9 cellular contexts compared by ENCODE assay signal in the genomic region with DNA sequence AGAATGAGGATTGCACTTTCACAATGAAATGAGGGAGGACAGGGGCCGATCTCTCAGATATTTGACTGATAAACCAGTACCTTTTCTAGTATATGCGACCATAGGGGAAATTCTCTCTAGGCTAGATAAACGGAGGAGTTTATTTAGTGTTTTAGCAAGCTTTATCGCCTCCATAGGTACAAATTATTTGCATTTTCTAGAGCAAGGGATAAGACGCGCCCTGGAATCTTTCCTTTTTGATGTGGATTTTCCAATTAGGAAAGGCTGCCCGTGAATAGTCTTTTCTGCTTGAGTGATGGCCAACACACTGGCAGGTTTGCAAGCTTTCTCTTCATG. TPM values are rescaled to one million over a fixed set of nuclear protein-coding genes. Genes with fewer than 3 reads are reported as not detected.
DNase-seq lines count a peak whose midpoint lies in the region; ATAC-seq, FAIRE-seq and TF ChIP-seq lines count a peak whose summit lies in the region.
"Had no signal": no experiment of that assay in that cellular context is flagged by ENCODE, and none has a peak within 500 bp of the region (broad histone marks: within the 10 kb centered on the region; RNA-seq: fewer than 3 reads in every experiment).

No MANE protein-coding gene starts in this region.

- peak overlapping the region; percentile 91 for H3K4me3 Mint-ChIP-seq in stimulated activated naive CD8-positive, alpha-beta T cell treated with anti-CD3 and anti-CD28 coated beads, Interleukin-15, Interleukin-2, amounts not matched to agents 100 ng/mL and 50 ng/mL, for 24 hours

- SMC1A ChIA-PET in GM12878 (lab: Charles Lee; ENCODE audit: uncharacterized antibody, unreplicated experiment) = interaction anchor here (0.5 to 2.2 kb wide), 12 partner anchors 8 to 222 kb away, joined by 3 to 12 read pairs (median 4); no protein-coding TSS in a partner anchor

- H3K9me3 ChIP-seq in GM12878 (replicated peaks; ENCODE audit: control insufficient read depth, insufficient read depth, low read length) = no peaks in the 10 kb centered on the region
- H3K9me3 ChIP-seq in mesodermal cell (ENCODE audit: control insufficient read depth, low read length) = no peaks in the 10 kb centered on the region
- H3K9me3 ChIP-seq: mucosa of descending colon had no signal

- FAIRE-seq in GM12878 (lab: Jason Lieb, UNC) = no peak

- H3K36me3 ChIP-seq in GM12878 (ENCODE audit: control insufficient read depth in 2 of 2, insufficient read depth in 2 of 2, low read length in 1 of 2) = no peaks in the 10 kb centered on the region
- H3K36me3 ChIP-seq in mesodermal cell (ENCODE audit: control insufficient read depth, insufficient read depth, low read length) = no peaks in the 10 kb centered on the region

- H3K4me1 ChIP-seq in GM12878 (ENCODE audit: control insufficient read depth, insufficient read depth, low read length) (no peaks in the 10 kb centered on the region), mesodermal cell (ENCODE audit: control insufficient read depth, insufficient read depth, low read length, poor library complexity, severe bottlenecking) (no peaks in the 10 kb centered on the region)

- TF ChIP-seq CTCF in GM12878 (IDR thresholded peaks at IDR 0.05 in 2 of 3, conservative IDR thresholded peaks at IDR 0.05 in 1 of 3; ENCODE audit: control insufficient read depth in 2 of 3, extremely low read depth in 1 of 3, insufficient read depth in 1 of 3, low read depth in 3 of 3, low read length in 3 of 3) = no peak

- peak overlapping the region; percentile 99 for H2AFZ ChIP-seq in GM12878 (ENCODE audit: control insufficient read depth, low read depth, low read length)

- RAD21 ChIA-PET in GM12878 (lab: Charles Lee; ENCODE audit: unreplicated experiment) = interaction anchor here (0.6 to 2.6 kb wide), 10 partner anchors 9 to 449 kb away, joined by 3 to 30 read pairs (median 3); partner anchors contain the start of genes PRR11, SKA2 and SMG8

- no TSS peak for BruUV-seq in GM12878 (replicated peaks; lab: Mats Ljungman, UMichigan)

- no peaks in the 10 kb centered on the region for H3K9me3 Mint-ChIP-seq in stimulated activated naive CD8-positive, alpha-beta T cell treated with anti-CD3 and anti-CD28 coated beads, Interleukin-15, Interleukin-2, amounts not matched to agents 100 ng/mL and 50 ng/mL, for 24 hours

- POLR2A ChIA-PET in GM12878 (lab: Charles Lee) = interaction anchor here (0.6 to 1.5 kb wide), 3 partner anchors 9 to 58 kb away, joined by 3 to 16 read pairs (median 3); partner anchors contain the start of gene SMG8

- in situ Hi-C loops in GM12878 (cut with MboI) = no loop called here

- no peak overlapping the region; the same call in 1 of the 2 replicates for H3K9ac ChIP-seq in GM12878 (ENCODE audit: control insufficient read depth, insufficient read depth, low read length)

- no peaks in the 10 kb centered on the region for H3K27me3 ChIP-seq in GM12878 (replicated peaks in 1 of 2; ENCODE audit: control insufficient read depth in 2 of 2, insufficient read depth in 2 of 2, low read length in 1 of 2)

- H3K4me2 ChIP-seq in GM12878 (ENCODE audit: control insufficient read depth, insufficient read depth) = peak overlapping the region; percentile 79

- CTCF ChIA-PET in GM12878 (lab: Yijun Ruan, JAX) = interaction anchor here (0.8 to 2.9 kb wide), 9 partner anchors 9 to 532 kb away, joined by 3 to 32 read pairs (median 7); partner anchors contain the start of gene SMG8

- no peak for TF ChIP-seq POLR2A in GM12878 (IDR thresholded peaks at IDR 0.05; ENCODE audit: low read depth, low read length)

- TF ChIP-seq RAD21 in GM12878 (IDR thresholded peaks at IDR 0.05; ENCODE audit: insufficient read depth, low read depth, low read length) = no peak

- H4K20me1 ChIP-seq in GM12878 (ENCODE audit: control insufficient read depth, insufficient read depth) = no peaks in the 10 kb centered on the region

- intact Hi-C loops in GM12878 (cut with micrococcal nuclease; ENCODE audit: unreplicated experiment) = loop anchor here (1.0 to 5.0 kb wide), 2 partner anchors 91 to 222 kb away; no protein-coding TSS in a partner anchor

- peaks cover 19% of the 10 kb centered on the region for H3K4me1 Mint-ChIP-seq in stimulated activated naive CD8-positive, alpha-beta T cell treated with anti-CD3 and anti-CD28 coated beads, Interleukin-15, Interleukin-2, amounts not matched to agents 100 ng/mL and 50 ng/mL, for 24 hours (ENCODE audit: low read depth)

- no peaks in the 10 kb centered on the region for H3K79me2 ChIP-seq in GM12878 (ENCODE audit: control insufficient read depth, insufficient read depth, low read length)

- H3K4me3 ChIP-seq in GM12878 (peak overlapping the region; percentile 49), mesodermal cell (ENCODE audit: extremely low read depth, insufficient read depth, low read length, poor library complexity, severe bottlenecking) (peak overlapping the region; percentile 66)

- H3K27ac ChIP-seq in GM12878 (ENCODE audit: control insufficient read depth, insufficient read depth) = 0 out of 2 replicates have a peak overlapping the region, but pooled peaks have one; percentile 9
- no peak overlapping the region for H3K27ac ChIP-seq in mesodermal cell (ENCODE audit: low read depth, low read length, severe bottlenecking)

- no peak for TF ChIP-seq EP300 in GM12878 (IDR thresholded peaks at IDR 0.05; ENCODE audit: borderline replicate concordance in 1 of 2, control insufficient read depth in 1 of 2, low read depth in 2 of 2, low read length in 2 of 2)

- WGBS in GM12878 (ENCODE audit: insufficient coverage, insufficient replicate concordance, low lambda C conversion rate, missing lambda C conversion rate) = 40% methylated on average over 7 of the region's 7 CpGs
- 46 to 67% methylated on average over 5 to 6 of the region's 7 CpGs for WGBS in mesodermal cell (ENCODE audit: insufficient coverage in 2 of 2), 2 experiments

- peak overlapping the region; percentile 89 for H3K27ac Mint-ChIP-seq in stimulated activated naive CD8-positive, alpha-beta T cell treated with anti-CD3 and anti-CD28 coated beads, Interleukin-15, Interleukin-2, amounts not matched to agents 100 ng/mL and 50 ng/mL, for 24 hours

- DNase-seq in stimulated activated naive CD8-positive, alpha-beta T cell treated with anti-CD3 and anti-CD28 coated beads, Interleukin-15, Interleukin-2, amounts not matched to agents 100 U/mL and 50 U/mL, for 24 hours = no peak
- DNase-seq in GM12878 (ENCODE audit: low read depth, low spot score) (no peak), NCI-H1417 treated with DMSO at 0.1 percent for 48 hours (lab: John Stamatoyannopoulos, UW) (no peak), NCI-H1048 (lab: John Stamatoyannopoulos, UW) (no peak), NCI-H1694 treated with DMSO at 0.1 percent for 48 hours (lab: John Stamatoyannopoulos, UW) (no peak)

- ATAC-seq in stimulated activated naive CD8-positive, alpha-beta T cell treated with anti-CD3 and anti-CD28 coated beads, Interleukin-15, Interleukin-2, amounts not matched to agents 100 U/mL and 50 U/mL, for 24 hours = no peak
- ATAC-seq in GM12878 (no peak; the same call in 2 of the 3 replicates), HG02852 (IDR thresholded peaks at IDR 0.05; ENCODE audit: unreplicated experiment) (no peak)

- H3K27me3 Mint-ChIP-seq in stimulated activated naive CD8-positive, alpha-beta T cell treated with anti-CD3 and anti-CD28 coated beads, Interleukin-15, Interleukin-2, amounts not matched to agents 100 ng/mL and 50 ng/mL, for 24 hours = no peaks in the 10 kb centered on the region

- no peaks in the 10 kb centered on the region for H3K36me3 Mint-ChIP-seq in stimulated activated naive CD8-positive, alpha-beta T cell treated with anti-CD3 and anti-CD28 coated beads, Interleukin-15, Interleukin-2, amounts not matched to agents 100 ng/mL and 50 ng/mL, for 24 hours (ENCODE audit: low read depth)

RNA-seq across cellular contexts. Expression of gene GDPD1, which starts 0.4 kb away (rescaled TPM):
- total RNA-seq in GM12878 (2013; cell fraction: nucleolus; rRNA removed) = 9.9 and 11.4 TPM in 2 replicates
- total RNA-seq in GM12878 (2014; rRNA removed) = 0.56 and 0.65 TPM in 2 replicates
- total RNA-seq in GM12878 (2014; rRNA removed; fragmentation: Illumina TruSeq; extraction: Trizol) = 0.81 and 1.3 TPM in 2 replicates
- total RNA-seq in GM12878 (2021) = 0.64 and 0.74 TPM in 2 replicates
- polyA plus RNA-seq in GM12878 (2011; ENCODE audit: low read depth) = 0.42 TPM
- 1.6 and 3.3 TPM in 2 replicates for polyA plus RNA-seq in GM12878 (2011; rRNA removed)
- 0.43 and 0.63 TPM in 2 replicates for polyA plus RNA-seq in GM12878 (2011; cell fraction: cytosol; rRNA removed)
- 0.94 and 0.97 TPM in 2 replicates for polyA plus RNA-seq in GM12878 (2011; cell fraction: nucleus; rRNA removed)
- 0.58 TPM in 2 replicates for polyA plus RNA-seq in GM12878 (2012)
- polyA plus RNA-seq in GM12878 (2014; fragmentation: Illumina TruSeq; extraction: Trizol) = 0.88 and 1.6 TPM in 2 replicates
- under 1 TPM; 0.18 to 0.40 TPM for polyA plus RNA-seq in GM12878 (2014; fragmentation: Nextera tagmentation; extraction: Ambion mirVana)
- 0.34 and 0.79 TPM in 2 replicates for polyA plus RNA-seq in GM12878 (2014; rRNA removed)
- under 1 TPM; 0.54 to 0.64 TPM for polyA plus RNA-seq in GM12878 (2016; fragmentation: Nextera tagmentation; extraction: Ambion mirVana)
- 1.0 and 1.8 TPM in 2 replicates for polyA minus RNA-seq in GM12878 (2011; rRNA and poly(A)+ RNA removed)
- 1.0 TPM in 1 of 2 replicates, not detected in the other for polyA minus RNA-seq in GM12878 (2011; cell fraction: cytosol; rRNA and poly(A)+ RNA removed)
- 0.97 and 2.7 TPM in 2 replicates for polyA minus RNA-seq in GM12878 (2011; cell fraction: nucleus; rRNA and poly(A)+ RNA removed)
- 5.9 TPM for polyA plus RNA-seq in mesodermal cell (2013, experiment 1 of 2)
- polyA plus RNA-seq in mesodermal cell (2013, experiment 2 of 2) = 5.9 TPM

RNA-seq across cellular contexts. Expression of gene SMG8, which starts 10.1 kb away (rescaled TPM):
- total RNA-seq in GM12878 (2013; cell fraction: nucleolus; rRNA removed) = 26.1 and 28.2 TPM in 2 replicates
- 17.5 and 20.0 TPM in 2 replicates for total RNA-seq in GM12878 (2014; rRNA removed)
- total RNA-seq in GM12878 (2014; rRNA removed; fragmentation: Illumina TruSeq; extraction: Trizol) = 17.3 and 17.7 TPM in 2 replicates
- total RNA-seq in GM12878 (2021) = 13.6 and 14.6 TPM in 2 replicates
- 7.7 TPM for polyA plus RNA-seq in GM12878 (2011; ENCODE audit: low read depth)
- polyA plus RNA-seq in GM12878 (2011; rRNA removed) = 15.6 and 16.9 TPM in 2 replicates
- polyA plus RNA-seq in GM12878 (2011; cell fraction: cytosol; rRNA removed) = 12.3 and 12.9 TPM in 2 replicates
- 10.8 and 11.1 TPM in 2 replicates for polyA plus RNA-seq in GM12878 (2011; cell fraction: nucleus; rRNA removed)
- polyA plus RNA-seq in GM12878 (2012) = 8.3 and 10.5 TPM in 2 replicates
- 15.6 and 18.9 TPM in 2 replicates for polyA plus RNA-seq in GM12878 (2014; fragmentation: Illumina TruSeq; extraction: Trizol)
- polyA plus RNA-seq in GM12878 (2014; fragmentation: Nextera tagmentation; extraction: Ambion mirVana) = 1 to 10 TPM; 2.8 to 3.8 TPM
- polyA plus RNA-seq in GM12878 (2014; rRNA removed) = 10.3 and 11.1 TPM in 2 replicates
- 10 to 100 TPM; 15.8 to 16.8 TPM for polyA plus RNA-seq in GM12878 (2016; fragmentation: Nextera tagmentation; extraction: Ambion mirVana)
- 18.4 and 24.5 TPM in 2 replicates for polyA minus RNA-seq in GM12878 (2011; rRNA and poly(A)+ RNA removed)
- polyA minus RNA-seq in GM12878 (2011; cell fraction: cytosol; rRNA and poly(A)+ RNA removed) = 5.6 and 6.1 TPM in 2 replicates
- 17.4 and 19.6 TPM in 2 replicates for polyA minus RNA-seq in GM12878 (2011; cell fraction: nucleus; rRNA and poly(A)+ RNA removed)
- polyA plus RNA-seq in mesodermal cell (2013, experiment 1 of 2) = 18.9 TPM
- 17.1 TPM for polyA plus RNA-seq in mesodermal cell (2013, experiment 2 of 2)
